In genomic region chr18:63099848-63100625, GRCh38 we compare ENCODE assay signal across 9 cellular contexts.
A peak's percentile ranks its signal among the peaks of the same experiment; 100 is the strongest.
DNase-seq lines count a peak whose midpoint lies in the region; ATAC-seq and TF ChIP-seq lines count a peak whose summit lies in the region.
"Had no signal": no experiment of that assay in that cellular context is flagged by ENCODE, and none has a peak within 500 bp of the region (broad histone marks: within the 10 kb centered on the region; RNA-seq: fewer than 3 reads in every experiment).

No MANE protein-coding gene starts in this region.

- no peak overlapping the region for H3K4me3 ChIP-seq in mucosa of descending colon
- H3K4me3 ChIP-seq: SK-N-MC had no signal

- DNase-seq in NOMO-1 treated with dmso at 0.1 percent for 144 hours (lab: John Stamatoyannopoulos, UW; ENCODE audit: unreplicated experiment) (peak; percentile 95), mucosa of descending colon (peak; percentile 61 to 76 (median 69)), DMS53 treated with DMSO at 0.1 percent for 48 hours (lab: John Stamatoyannopoulos, UW; ENCODE audit: unreplicated experiment) (no peak), AG08395 (ENCODE audit: low spot score) (no peak), NCI-H1417 treated with DMSO at 0.1 percent for 48 hours (lab: John Stamatoyannopoulos, UW) (no peak)
- DNase-seq in activated CD4-positive, CD25-positive, alpha-beta regulatory T cell treated with anti-CD3 and anti-CD28 coated beads, Interleukin-2, amount 50 U/mL, for 72 hours, result no peak

- peaks cover 6% of the 10 kb centered on the region for H3K4me1 ChIP-seq in mucosa of descending colon (ENCODE audit: low read depth)

- H3K36me3 ChIP-seq in mucosa of descending colon (ENCODE audit: low read depth), result no peaks in the 10 kb centered on the region

- TF ChIP-seq CTCF in mucosa of descending colon (IDR thresholded peaks at IDR 0.05), result no peak

- intact Hi-C loops in mucosa of descending colon (cut with DNase I, micrococcal nuclease), result no loop called here

- peak; percentile 48 for ATAC-seq in GM18858 (IDR thresholded peaks at IDR 0.05; ENCODE audit: unreplicated experiment)
- peak; percentile 74 for ATAC-seq in HG02798 (IDR thresholded peaks at IDR 0.05; ENCODE audit: poor library complexity, unreplicated experiment)
- ATAC-seq in mucosa of descending colon, result peak; percentile 93

- H3K9me3 ChIP-seq in mucosa of descending colon, result no peaks in the 10 kb centered on the region

Comparison
In these comparisons a context has a peak if more than half of its experiments do, and no peak if none do; other contexts are left out.
1. DNase-seq: peak in NOMO-1 treated with dmso at 0.1 percent for 144 hours (single experiment) and mucosa of descending colon (3 of 3); none in DMS53 treated with DMSO at 0.1 percent for 48 hours (single experiment), AG08395 (single experiment), NCI-H1417 treated with DMSO at 0.1 percent for 48 hours (single experiment) and activated CD4-positive, CD25-positive, alpha-beta regulatory T cell treated with anti-CD3 and anti-CD28 coated beads, Interleukin-2, amount 50 U/mL, for 72 hours (single experiment).
2. Peak in every context shown above with its lines, with median percentiles within 50 percentile points of each other: ATAC-seq.